ENCODE assay signal across 18 cellular contexts in genomic region chr10:43352951-43353350, GRCh38. TPM values are rescaled to one million over a fixed set of nuclear protein-coding genes. Genes with fewer than 3 reads are reported as not detected.
"Had no signal": no experiment of that assay in that cellular context is flagged by ENCODE, and none has a peak within 500 bp of the region (broad histone marks: within the 10 kb centered on the region; RNA-seq: fewer than 3 reads in every experiment).

No MANE protein-coding gene starts in this region.

- H3K9me3 ChIP-seq: sigmoid colon had no signal

- H3K36me3 ChIP-seq: sigmoid colon had no signal

- H3K4me3 Mint-ChIP-seq: activated naive CD4-positive, alpha-beta T cell treated with anti-CD3 and anti-CD28 coated beads, Interleukin-2, amount 50 U/mL, for 24 hours; nephron progenitor cell; type B pancreatic cell had no signal

- H3K4me3 ChIP-seq: sigmoid colon had no signal

- H3K27ac ChIP-seq: sigmoid colon had no signal

- H3K9me3 Mint-ChIP-seq: activated naive CD4-positive, alpha-beta T cell treated with anti-CD3 and anti-CD28 coated beads, Interleukin-2, amount 50 U/mL, for 24 hours; activated T-helper 2 cell treated with anti-CD3 and anti-CD28 coated beads, Interferon-gamma antibody, Interleukin-2, Interleukin-4, amounts not matched to agents 10 μg/mL and 5 μg/mL and 100 μg/mL, durations not matched to agents 14 hours and 24 hours and 36 hours; nephron progenitor cell; type B pancreatic cell had no signal

- DNase-seq: activated CD4-positive, alpha-beta T cell treated with anti-CD3 and anti-CD28 coated beads, Interleukin-2, amount 50 U/mL, for 1 hour; activated T-cell treated with anti-CD3 and anti-CD28 coated beads for 4 hours; central memory CD4-positive, alpha-beta T cell; cortex of kidney; erythroblast; kidney glomerular epithelial cell; mesendoderm; nephron progenitor cell; sigmoid colon; stimulated activated CD4-positive, alpha-beta T cell treated with anti-CD3 and anti-CD28 coated beads, Interleukin-12 subunit alpha, Interleukin-12 subunit beta, amount 100 ng/mL, for 4 hours; stimulated activated naive CD4-positive, alpha-beta T cell had no signal

- H3K27ac Mint-ChIP-seq: activated naive CD4-positive, alpha-beta T cell treated with anti-CD3 and anti-CD28 coated beads, Interleukin-2, amount 50 U/mL, for 24 hours; nephron progenitor cell had no signal

- H3K36me3 Mint-ChIP-seq: activated naive CD4-positive, alpha-beta T cell treated with anti-CD3 and anti-CD28 coated beads, Interleukin-2, amount 50 U/mL, for 24 hours; type B pancreatic cell had no signal

RNA-seq across cellular contexts. Expression of gene FXYD4, which starts 18.5 kb away (rescaled TPM):
- total RNA-seq: activated CD8-positive, alpha-beta memory T cell treated with anti-CD3 and anti-CD28 coated beads for 36 hours; activated T-helper 2 cell treated with anti-CD3 and anti-CD28 coated beads, Interferon-gamma antibody, Interleukin-2, Interleukin-4, amounts not matched to agents 10 μg/mL and 5 μg/mL and 100 μg/mL, durations not matched to agents 14 hours and 24 hours and 36 hours; liver; osteoblast; pulmonary artery endothelial cell; sigmoid colon had no signal
- polyA plus RNA-seq: liver, sigmoid colon had no signal
